ENCODE assay signal across 1 cellular context in the genomic region with DNA sequence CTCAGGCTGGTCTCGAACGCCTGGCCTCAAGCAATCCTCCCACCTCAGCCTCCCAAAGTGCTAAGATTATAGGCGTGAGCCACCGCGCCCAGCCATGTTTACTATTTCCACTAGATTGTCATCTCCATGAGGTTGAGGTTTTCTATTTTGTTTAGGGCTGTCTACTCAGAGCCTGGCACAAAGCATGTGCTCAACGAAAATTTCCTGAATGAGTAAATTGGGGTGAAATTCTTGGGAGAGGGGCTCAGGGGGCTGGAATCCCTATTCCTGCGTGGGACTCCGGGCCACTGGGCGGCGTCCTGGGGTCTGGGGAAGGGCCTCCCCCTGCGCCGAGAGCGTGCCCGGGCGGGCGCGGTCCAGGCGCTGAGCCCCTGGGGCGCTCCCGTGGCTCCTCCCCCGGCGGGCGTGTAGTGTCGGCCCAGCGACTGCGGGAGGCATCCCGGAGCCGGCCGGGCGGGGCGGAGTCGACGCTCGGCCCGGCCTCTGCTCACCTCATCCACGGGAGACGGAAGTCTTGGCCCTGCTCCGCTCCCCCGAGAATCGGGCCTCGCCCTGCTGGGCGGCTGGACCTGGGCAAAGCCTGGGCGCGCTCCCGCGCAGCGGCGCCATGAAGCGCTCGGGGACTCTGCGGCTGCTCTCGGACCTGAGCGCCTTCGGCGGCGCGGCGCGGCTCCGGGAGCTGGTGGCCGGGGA.
TF ChIP-seq lines count a peak whose summit lies in the region.

Gene HPS6 (plus strand): TSS at position 482 of the 693 bp plus-strand sequence. CDS start 126 bp downstream, at position 608.

TF ChIP-seq in WTC11, 78 proteins besides CTCF, POLR2A, EP300 and RAD21 (continued from another document):
- TF ChIP-seq, protein P1, sequence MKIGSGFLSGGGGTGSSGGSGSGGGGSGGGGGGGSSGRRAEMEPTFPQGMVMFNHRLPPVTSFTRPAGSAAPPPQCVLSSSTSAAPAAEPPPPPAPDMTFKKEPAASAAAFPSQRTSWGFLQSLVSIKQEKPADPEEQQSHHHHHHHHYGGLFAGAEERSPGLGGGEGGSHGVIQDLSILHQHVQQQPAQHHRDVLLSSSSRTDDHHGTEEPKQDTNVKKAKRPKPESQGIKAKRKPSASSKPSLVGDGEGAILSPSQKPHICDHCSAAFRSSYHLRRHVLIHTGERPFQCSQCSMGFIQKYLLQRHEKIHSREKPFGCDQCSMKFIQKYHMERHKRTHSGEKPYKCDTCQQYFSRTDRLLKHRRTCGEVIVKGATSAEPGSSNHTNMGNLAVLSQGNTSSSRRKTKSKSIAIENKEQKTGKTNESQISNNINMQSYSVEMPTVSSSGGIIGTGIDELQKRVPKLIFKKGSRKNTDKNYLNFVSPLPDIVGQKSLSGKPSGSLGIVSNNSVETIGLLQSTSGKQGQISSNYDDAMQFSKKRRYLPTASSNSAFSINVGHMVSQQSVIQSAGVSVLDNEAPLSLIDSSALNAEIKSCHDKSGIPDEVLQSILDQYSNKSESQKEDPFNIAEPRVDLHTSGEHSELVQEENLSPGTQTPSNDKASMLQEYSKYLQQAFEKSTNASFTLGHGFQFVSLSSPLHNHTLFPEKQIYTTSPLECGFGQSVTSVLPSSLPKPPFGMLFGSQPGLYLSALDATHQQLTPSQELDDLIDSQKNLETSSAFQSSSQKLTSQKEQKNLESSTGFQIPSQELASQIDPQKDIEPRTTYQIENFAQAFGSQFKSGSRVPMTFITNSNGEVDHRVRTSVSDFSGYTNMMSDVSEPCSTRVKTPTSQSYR (CRISPR knock-in tag; IDR thresholded peaks at IDR 0.05): no peak
- TF ChIP-seq SOX15 (CRISPR knock-in tag; IDR thresholded peaks at IDR 0.05) (no peak), ATF6 (CRISPR knock-in tag; IDR thresholded peaks at IDR 0.05) (no peak), EMX1 (CRISPR knock-in tag; IDR thresholded peaks at IDR 0.05) (no peak), SP1 (CRISPR knock-in tag; conservative IDR thresholded peaks at IDR 0.05) (peak; percentile 73), TEAD1 (CRISPR knock-in tag; IDR thresholded peaks at IDR 0.05) (peak; percentile 66; the same call in 1 of the 2 replicates), ZNF219 (CRISPR knock-in tag; IDR thresholded peaks at IDR 0.05; ENCODE audit: borderline replicate concordance) (no peak; the same call in 1 of the 2 replicates), FOXJ3 (CRISPR knock-in tag; IDR thresholded peaks at IDR 0.05; ENCODE audit: borderline replicate concordance) (no peak)
- TF ChIP-seq, protein P2, sequence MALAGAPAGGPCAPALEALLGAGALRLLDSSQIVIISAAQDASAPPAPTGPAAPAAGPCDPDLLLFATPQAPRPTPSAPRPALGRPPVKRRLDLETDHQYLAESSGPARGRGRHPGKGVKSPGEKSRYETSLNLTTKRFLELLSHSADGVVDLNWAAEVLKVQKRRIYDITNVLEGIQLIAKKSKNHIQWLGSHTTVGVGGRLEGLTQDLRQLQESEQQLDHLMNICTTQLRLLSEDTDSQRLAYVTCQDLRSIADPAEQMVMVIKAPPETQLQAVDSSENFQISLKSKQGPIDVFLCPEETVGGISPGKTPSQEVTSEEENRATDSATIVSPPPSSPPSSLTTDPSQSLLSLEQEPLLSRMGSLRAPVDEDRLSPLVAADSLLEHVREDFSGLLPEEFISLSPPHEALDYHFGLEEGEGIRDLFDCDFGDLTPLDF (CRISPR knock-in tag; IDR thresholded peaks at IDR 0.05): no peak
- TF ChIP-seq, protein P3, sequence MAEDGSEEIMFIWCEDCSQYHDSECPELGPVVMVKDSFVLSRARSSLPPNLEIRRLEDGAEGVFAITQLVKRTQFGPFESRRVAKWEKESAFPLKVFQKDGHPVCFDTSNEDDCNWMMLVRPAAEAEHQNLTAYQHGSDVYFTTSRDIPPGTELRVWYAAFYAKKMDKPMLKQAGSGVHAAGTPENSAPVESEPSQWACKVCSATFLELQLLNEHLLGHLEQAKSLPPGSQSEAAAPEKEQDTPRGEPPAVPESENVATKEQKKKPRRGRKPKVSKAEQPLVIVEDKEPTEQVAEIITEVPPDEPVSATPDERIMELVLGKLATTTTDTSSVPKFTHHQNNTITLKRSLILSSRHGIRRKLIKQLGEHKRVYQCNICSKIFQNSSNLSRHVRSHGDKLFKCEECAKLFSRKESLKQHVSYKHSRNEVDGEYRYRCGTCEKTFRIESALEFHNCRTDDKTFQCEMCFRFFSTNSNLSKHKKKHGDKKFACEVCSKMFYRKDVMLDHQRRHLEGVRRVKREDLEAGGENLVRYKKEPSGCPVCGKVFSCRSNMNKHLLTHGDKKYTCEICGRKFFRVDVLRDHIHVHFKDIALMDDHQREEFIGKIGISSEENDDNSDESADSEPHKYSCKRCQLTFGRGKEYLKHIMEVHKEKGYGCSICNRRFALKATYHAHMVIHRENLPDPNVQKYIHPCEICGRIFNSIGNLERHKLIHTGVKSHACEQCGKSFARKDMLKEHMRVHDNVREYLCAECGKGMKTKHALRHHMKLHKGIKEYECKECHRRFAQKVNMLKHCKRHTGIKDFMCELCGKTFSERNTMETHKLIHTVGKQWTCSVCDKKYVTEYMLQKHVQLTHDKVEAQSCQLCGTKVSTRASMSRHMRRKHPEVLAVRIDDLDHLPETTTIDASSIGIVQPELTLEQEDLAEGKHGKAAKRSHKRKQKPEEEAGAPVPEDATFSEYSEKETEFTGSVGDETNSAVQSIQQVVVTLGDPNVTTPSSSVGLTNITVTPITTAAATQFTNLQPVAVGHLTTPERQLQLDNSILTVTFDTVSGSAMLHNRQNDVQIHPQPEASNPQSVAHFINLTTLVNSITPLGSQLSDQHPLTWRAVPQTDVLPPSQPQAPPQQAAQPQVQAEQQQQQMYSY (CRISPR knock-in tag; IDR thresholded peaks at IDR 0.05): no peak
- TF ChIP-seq, protein P4, sequence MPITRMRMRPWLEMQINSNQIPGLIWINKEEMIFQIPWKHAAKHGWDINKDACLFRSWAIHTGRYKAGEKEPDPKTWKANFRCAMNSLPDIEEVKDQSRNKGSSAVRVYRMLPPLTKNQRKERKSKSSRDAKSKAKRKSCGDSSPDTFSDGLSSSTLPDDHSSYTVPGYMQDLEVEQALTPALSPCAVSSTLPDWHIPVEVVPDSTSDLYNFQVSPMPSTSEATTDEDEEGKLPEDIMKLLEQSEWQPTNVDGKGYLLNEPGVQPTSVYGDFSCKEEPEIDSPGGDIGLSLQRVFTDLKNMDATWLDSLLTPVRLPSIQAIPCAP (CRISPR knock-in tag; IDR thresholded peaks at IDR 0.05): no peak
TF ChIP-seq in WTC11: peak in this region for 19.
